In the genomic region with DNA sequence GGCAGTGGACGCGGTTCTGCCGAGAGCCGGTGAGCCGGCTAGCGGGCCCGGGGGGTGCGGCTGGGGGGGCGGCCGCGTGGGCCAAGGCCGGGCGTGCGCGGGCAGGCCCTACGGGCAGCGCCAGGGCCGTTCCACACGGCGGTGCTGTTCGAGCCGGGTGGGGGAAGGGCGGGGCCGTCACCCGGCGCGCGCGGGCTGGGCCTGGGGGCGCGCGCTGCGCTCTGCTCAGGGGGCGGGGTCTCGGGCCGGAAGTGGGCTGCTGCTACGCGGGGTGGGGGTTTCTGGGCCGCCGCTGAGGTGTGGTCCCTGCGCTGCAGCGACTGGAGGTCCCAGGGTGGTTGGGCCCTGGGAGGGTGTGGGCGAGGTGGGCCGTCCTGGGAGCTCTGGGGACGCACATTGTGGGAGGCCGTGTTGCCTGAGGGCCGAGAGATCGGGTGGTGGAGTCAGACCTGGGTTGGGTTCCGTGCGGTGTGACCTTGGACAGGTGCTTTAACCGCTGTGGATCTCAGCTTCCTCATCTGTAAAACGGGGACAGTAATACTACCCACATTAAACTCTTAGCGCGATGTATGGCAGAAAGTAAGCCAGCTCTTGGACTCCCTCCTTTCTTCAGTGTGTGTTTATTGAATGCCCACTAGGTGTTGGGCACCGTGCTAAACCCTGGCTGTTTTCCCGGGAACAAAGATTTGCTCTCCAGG, we compare ENCODE assay signal across 1 cellular context.
TF ChIP-seq lines count a peak whose summit lies in the region.

No MANE protein-coding gene starts in this region.

TF ChIP-seq in K562, 482 proteins besides CTCF, POLR2A, EP300 and RAD21 (continues in another document):
- TF ChIP-seq ZKSCAN1 (IDR thresholded peaks at IDR 0.05; ENCODE audit: low read depth, low read length) (no peak), STAG1 (CRISPR knock-in tag; IDR thresholded peaks at IDR 0.05; ENCODE audit: borderline replicate concordance) (peak; percentile 33; the same call in 1 of the 2 replicates), ZNF133 (CRISPR knock-in tag; IDR thresholded peaks at IDR 0.05) (no peak), NCOA6 (IDR thresholded peaks at IDR 0.05) (no peak), MED1 (CRISPR knock-in tag; IDR thresholded peaks at IDR 0.05; ENCODE audit: borderline replicate concordance) (0 out of 2 replicates have a peak, but pooled peaks have one; percentile 35), ETV1 (tag; conservative IDR thresholded peaks at IDR 0.05; ENCODE audit: low read depth) (0 out of 2 replicates have a peak, but pooled peaks have one; percentile 65), DACH1 (IDR thresholded peaks at IDR 0.05; ENCODE audit: partially characterized antibody) (no peak), FOXK2 (conservative IDR thresholded peaks at IDR 0.05 in 1 of 2, IDR thresholded peaks at IDR 0.05 in 1 of 2; ENCODE audit: low read depth in 2 of 2) (0 out of 4 replicates have a peak, but pooled peaks of 1 of the 2 experiments have one; percentile 9), TRIM24 (IDR thresholded peaks at IDR 0.05) (no peak), RBBP5 (IDR thresholded peaks at IDR 0.05; ENCODE audit: borderline replicate concordance, insufficient read depth, low read length, poor library complexity, severe bottlenecking) (peak; percentile 50), NRF1 (conservative IDR thresholded peaks at IDR 0.05 in 1 of 2, IDR thresholded peaks at IDR 0.05 in 1 of 2) (0 out of 4 replicates have a peak, but pooled peaks of 1 of the 2 experiments have one; percentile 12), NR4A1 (CRISPR knock-in tag; IDR thresholded peaks at IDR 0.05) (0 out of 2 replicates have a peak, but pooled peaks have one; percentile 42), NR4A1 (tag; IDR thresholded peaks at IDR 0.05) (no peak), ZNF707 (CRISPR knock-in tag; conservative IDR thresholded peaks at IDR 0.05) (no peak), NONO (IDR thresholded peaks at IDR 0.05; ENCODE audit: low read depth in 2 of 2, low read length in 1 of 2) (peak; percentile 14 to 71; a peak in 3 of 4 replicates), MCM7 (IDR thresholded peaks at IDR 0.05) (no peak), OTX1 (CRISPR knock-in tag; IDR thresholded peaks at IDR 0.05) (0 out of 2 replicates have a peak, but pooled peaks have one; percentile 26), ESRRA (IDR thresholded peaks at IDR 0.05; ENCODE audit: borderline replicate concordance, low read depth) (peak; percentile 94), ZNF695 (CRISPR knock-in tag; IDR thresholded peaks at IDR 0.05) (no peak), RBFOX2 (IDR thresholded peaks at IDR 0.05; ENCODE audit: low read depth, low read length) (peak; percentile 86), NCOR1 (IDR thresholded peaks at IDR 0.05) (no peak), ZNF184 (CRISPR knock-in tag; IDR thresholded peaks at IDR 0.05) (no peak), POLR3A (IDR thresholded peaks at IDR 0.05; ENCODE audit: borderline replicate concordance, extremely low read depth, insufficient read depth, insufficient read length) (no peak), ZNF696 (CRISPR knock-in tag; conservative IDR thresholded peaks at IDR 0.05) (no peak), LEF1 (IDR thresholded peaks at IDR 0.05) (no peak), CCAR2 (IDR thresholded peaks at IDR 0.05; ENCODE audit: low read depth, low read length) (no peak), FOS (IDR thresholded peaks at IDR 0.05; ENCODE audit: extremely low read depth, insufficient read length) (no peak), PCBP1 (IDR thresholded peaks at IDR 0.05; ENCODE audit: low read depth, low read length, poor library complexity, severe bottlenecking) (peak; percentile 38), ATF1 (CRISPR knock-in tag; IDR thresholded peaks at IDR 0.05) (no peak), ATF1 (tag; IDR thresholded peaks at IDR 0.05) (peak; percentile 25), SIN3B (IDR thresholded peaks at IDR 0.05; ENCODE audit: low read depth) (peak; percentile 62), FOXP1 (CRISPR knock-in tag; IDR thresholded peaks at IDR 0.05) (no peak), HEY1 (CRISPR knock-in tag; IDR thresholded peaks at IDR 0.05; ENCODE audit: borderline replicate concordance) (no peak), TAF9B (IDR thresholded peaks at IDR 0.05; ENCODE audit: partially characterized antibody) (no peak), MEF2D (tag; conservative IDR thresholded peaks at IDR 0.05; ENCODE audit: low read depth) (no peak), HDGF (IDR thresholded peaks at IDR 0.05) (peak; percentile 28; the same call in 1 of the 2 replicates), XRCC4 (IDR thresholded peaks at IDR 0.05; ENCODE audit: extremely low read depth, insufficient read depth, insufficient read length) (no peak), ETV5 (CRISPR knock-in tag; IDR thresholded peaks at IDR 0.05; ENCODE audit: low read depth) (peak; percentile 69; the same call in 1 of the 2 replicates), NR2C1 (IDR thresholded peaks at IDR 0.05) (no peak), NR2C1 (tag; IDR thresholded peaks at IDR 0.05) (no peak), TEAD1 (CRISPR knock-in tag; IDR thresholded peaks at IDR 0.05) (0 out of 4 replicates have a peak, but pooled peaks of 1 of the 2 experiments have one; percentile 14)
- TF ChIP-seq, protein P1, sequence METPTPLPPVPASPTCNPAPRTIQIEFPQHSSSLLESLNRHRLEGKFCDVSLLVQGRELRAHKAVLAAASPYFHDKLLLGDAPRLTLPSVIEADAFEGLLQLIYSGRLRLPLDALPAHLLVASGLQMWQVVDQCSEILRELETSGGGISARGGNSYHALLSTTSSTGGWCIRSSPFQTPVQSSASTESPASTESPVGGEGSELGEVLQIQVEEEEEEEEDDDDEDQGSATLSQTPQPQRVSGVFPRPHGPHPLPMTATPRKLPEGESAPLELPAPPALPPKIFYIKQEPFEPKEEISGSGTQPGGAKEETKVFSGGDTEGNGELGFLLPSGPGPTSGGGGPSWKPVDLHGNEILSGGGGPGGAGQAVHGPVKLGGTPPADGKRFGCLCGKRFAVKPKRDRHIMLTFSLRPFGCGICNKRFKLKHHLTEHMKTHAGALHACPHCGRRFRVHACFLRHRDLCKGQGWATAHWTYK (CRISPR knock-in tag; IDR thresholded peaks at IDR 0.05): no peak
- TF ChIP-seq, protein P2, sequence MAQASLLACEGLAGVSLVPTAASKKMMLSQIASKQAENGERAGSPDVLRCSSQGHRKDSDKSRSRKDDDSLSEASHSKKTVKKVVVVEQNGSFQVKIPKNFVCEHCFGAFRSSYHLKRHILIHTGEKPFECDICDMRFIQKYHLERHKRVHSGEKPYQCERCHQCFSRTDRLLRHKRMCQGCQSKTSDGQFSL (CRISPR knock-in tag; IDR thresholded peaks at IDR 0.05): peak; percentile 88
- TF ChIP-seq, protein P2 (tag; IDR thresholded peaks at IDR 0.05): no peak
- TF ChIP-seq, protein P3, sequence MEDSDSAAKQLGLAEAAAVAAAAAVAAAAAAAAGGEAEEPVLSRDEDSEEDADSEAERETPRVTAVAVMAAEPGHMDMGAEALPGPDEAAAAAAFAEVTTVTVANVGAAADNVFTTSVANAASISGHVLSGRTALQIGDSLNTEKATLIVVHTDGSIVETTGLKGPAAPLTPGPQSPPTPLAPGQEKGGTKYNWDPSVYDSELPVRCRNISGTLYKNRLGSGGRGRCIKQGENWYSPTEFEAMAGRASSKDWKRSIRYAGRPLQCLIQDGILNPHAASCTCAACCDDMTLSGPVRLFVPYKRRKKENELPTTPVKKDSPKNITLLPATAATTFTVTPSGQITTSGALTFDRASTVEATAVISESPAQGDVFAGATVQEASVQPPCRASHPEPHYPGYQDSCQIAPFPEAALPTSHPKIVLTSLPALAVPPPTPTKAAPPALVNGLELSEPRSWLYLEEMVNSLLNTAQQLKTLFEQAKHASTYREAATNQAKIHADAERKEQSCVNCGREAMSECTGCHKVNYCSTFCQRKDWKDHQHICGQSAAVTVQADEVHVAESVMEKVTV (CRISPR knock-in tag; IDR thresholded peaks at IDR 0.05): no peak
- TF ChIP-seq, protein P4, sequence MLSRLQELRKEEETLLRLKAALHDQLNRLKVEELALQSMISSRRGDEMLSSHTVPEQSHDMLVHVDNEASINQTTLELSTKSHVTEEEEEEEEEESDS (CRISPR knock-in tag; IDR thresholded peaks at IDR 0.05): no peak
- TF ChIP-seq, protein P5, sequence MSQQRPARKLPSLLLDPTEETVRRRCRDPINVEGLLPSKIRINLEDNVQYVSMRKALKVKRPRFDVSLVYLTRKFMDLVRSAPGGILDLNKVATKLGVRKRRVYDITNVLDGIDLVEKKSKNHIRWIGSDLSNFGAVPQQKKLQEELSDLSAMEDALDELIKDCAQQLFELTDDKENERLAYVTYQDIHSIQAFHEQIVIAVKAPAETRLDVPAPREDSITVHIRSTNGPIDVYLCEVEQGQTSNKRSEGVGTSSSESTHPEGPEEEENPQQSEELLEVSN (IDR thresholded peaks at IDR 0.05; ENCODE audit: borderline replicate concordance in 1 of 2, extremely low read depth in 1 of 2, insufficient read depth in 1 of 2, insufficient read length in 1 of 2, low read depth in 1 of 2, low read length in 1 of 2, poor library complexity in 1 of 2, severe bottlenecking in 1 of 2): peak in 1 of 2 experiments; percentile 45
- TF ChIP-seq, protein P6, sequence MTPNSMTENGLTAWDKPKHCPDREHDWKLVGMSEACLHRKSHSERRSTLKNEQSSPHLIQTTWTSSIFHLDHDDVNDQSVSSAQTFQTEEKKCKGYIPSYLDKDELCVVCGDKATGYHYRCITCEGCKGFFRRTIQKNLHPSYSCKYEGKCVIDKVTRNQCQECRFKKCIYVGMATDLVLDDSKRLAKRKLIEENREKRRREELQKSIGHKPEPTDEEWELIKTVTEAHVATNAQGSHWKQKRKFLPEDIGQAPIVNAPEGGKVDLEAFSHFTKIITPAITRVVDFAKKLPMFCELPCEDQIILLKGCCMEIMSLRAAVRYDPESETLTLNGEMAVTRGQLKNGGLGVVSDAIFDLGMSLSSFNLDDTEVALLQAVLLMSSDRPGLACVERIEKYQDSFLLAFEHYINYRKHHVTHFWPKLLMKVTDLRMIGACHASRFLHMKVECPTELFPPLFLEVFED (CRISPR knock-in tag; conservative IDR thresholded peaks at IDR 0.05): 0 out of 2 replicates have a peak, but pooled peaks have one; percentile 45
- TF ChIP-seq, protein P7, sequence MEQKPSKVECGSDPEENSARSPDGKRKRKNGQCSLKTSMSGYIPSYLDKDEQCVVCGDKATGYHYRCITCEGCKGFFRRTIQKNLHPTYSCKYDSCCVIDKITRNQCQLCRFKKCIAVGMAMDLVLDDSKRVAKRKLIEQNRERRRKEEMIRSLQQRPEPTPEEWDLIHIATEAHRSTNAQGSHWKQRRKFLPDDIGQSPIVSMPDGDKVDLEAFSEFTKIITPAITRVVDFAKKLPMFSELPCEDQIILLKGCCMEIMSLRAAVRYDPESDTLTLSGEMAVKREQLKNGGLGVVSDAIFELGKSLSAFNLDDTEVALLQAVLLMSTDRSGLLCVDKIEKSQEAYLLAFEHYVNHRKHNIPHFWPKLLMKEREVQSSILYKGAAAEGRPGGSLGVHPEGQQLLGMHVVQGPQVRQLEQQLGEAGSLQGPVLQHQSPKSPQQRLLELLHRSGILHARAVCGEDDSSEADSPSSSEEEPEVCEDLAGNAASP (IDR thresholded peaks at IDR 0.05): no peak
- TF ChIP-seq, protein P8, sequence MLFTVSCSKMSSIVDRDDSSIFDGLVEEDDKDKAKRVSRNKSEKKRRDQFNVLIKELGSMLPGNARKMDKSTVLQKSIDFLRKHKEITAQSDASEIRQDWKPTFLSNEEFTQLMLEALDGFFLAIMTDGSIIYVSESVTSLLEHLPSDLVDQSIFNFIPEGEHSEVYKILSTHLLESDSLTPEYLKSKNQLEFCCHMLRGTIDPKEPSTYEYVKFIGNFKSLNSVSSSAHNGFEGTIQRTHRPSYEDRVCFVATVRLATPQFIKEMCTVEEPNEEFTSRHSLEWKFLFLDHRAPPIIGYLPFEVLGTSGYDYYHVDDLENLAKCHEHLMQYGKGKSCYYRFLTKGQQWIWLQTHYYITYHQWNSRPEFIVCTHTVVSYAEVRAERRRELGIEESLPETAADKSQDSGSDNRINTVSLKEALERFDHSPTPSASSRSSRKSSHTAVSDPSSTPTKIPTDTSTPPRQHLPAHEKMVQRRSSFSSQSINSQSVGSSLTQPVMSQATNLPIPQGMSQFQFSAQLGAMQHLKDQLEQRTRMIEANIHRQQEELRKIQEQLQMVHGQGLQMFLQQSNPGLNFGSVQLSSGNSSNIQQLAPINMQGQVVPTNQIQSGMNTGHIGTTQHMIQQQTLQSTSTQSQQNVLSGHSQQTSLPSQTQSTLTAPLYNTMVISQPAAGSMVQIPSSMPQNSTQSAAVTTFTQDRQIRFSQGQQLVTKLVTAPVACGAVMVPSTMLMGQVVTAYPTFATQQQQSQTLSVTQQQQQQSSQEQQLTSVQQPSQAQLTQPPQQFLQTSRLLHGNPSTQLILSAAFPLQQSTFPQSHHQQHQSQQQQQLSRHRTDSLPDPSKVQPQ (CRISPR knock-in tag; IDR thresholded peaks at IDR 0.05; ENCODE audit: borderline replicate concordance): no peak
- TF ChIP-seq, protein P9, sequence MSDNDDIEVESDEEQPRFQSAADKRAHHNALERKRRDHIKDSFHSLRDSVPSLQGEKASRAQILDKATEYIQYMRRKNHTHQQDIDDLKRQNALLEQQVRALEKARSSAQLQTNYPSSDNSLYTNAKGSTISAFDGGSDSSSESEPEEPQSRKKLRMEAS (CRISPR knock-in tag; IDR thresholded peaks at IDR 0.05): 0 out of 2 replicates have a peak, but pooled peaks have one; percentile 6
- TF ChIP-seq, protein P10, sequence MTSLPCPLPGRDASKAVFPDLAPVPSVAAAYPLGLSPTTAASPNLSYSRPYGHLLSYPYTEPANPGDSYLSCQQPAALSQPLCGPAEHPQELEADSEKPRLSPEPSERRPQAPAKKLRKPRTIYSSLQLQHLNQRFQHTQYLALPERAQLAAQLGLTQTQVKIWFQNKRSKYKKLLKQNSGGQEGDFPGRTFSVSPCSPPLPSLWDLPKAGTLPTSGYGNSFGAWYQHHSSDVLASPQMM (CRISPR knock-in tag; IDR thresholded peaks at IDR 0.05): no peak
- TF ChIP-seq, protein P11, sequence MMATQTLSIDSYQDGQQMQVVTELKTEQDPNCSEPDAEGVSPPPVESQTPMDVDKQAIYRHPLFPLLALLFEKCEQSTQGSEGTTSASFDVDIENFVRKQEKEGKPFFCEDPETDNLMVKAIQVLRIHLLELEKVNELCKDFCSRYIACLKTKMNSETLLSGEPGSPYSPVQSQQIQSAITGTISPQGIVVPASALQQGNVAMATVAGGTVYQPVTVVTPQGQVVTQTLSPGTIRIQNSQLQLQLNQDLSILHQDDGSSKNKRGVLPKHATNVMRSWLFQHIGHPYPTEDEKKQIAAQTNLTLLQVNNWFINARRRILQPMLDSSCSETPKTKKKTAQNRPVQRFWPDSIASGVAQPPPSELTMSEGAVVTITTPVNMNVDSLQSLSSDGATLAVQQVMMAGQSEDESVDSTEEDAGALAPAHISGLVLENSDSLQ (IDR thresholded peaks at IDR 0.05): no peak
- TF ChIP-seq, protein P12, sequence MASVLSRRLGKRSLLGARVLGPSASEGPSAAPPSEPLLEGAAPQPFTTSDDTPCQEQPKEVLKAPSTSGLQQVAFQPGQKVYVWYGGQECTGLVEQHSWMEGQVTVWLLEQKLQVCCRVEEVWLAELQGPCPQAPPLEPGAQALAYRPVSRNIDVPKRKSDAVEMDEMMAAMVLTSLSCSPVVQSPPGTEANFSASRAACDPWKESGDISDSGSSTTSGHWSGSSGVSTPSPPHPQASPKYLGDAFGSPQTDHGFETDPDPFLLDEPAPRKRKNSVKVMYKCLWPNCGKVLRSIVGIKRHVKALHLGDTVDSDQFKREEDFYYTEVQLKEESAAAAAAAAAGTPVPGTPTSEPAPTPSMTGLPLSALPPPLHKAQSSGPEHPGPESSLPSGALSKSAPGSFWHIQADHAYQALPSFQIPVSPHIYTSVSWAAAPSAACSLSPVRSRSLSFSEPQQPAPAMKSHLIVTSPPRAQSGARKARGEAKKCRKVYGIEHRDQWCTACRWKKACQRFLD (CRISPR knock-in tag; IDR thresholded peaks at IDR 0.05): peak; percentile 67; the same call in 1 of the 2 replicates
